In genomic region chr12:26987634-26988424, GRCh38 we compare ENCODE assay signal across 10 cellular contexts. TPM values are rescaled to one million over a fixed set of nuclear protein-coding genes. Genes with fewer than 3 reads are reported as not detected.
DNase-seq lines count a peak whose midpoint lies in the region; ATAC-seq and TF ChIP-seq lines count a peak whose summit lies in the region.
"Had no signal": no experiment of that assay in that cellular context is flagged by ENCODE, and none has a peak within 500 bp of the region (broad histone marks: within the 10 kb centered on the region; RNA-seq: fewer than 3 reads in every experiment).

No MANE protein-coding gene starts in this region.

- ATAC-seq in DND-41 (ENCODE audit: insufficient read depth, low read depth) (no peak), HG02973 (IDR thresholded peaks at IDR 0.05; ENCODE audit: unreplicated experiment) (no peak)

- no peak overlapping the region for H3K14ac ChIP-seq in mesenchymal stem cell (ENCODE audit: low read length in 2 of 2)

- TF ChIP-seq POLR2A in adrenal gland (IDR thresholded peaks at IDR 0.05), result no peak

- WGBS in adrenal gland, 4 donors, result 68 to 72% (median 70%) methylated on average over 10 of the region's 10 CpGs
- WGBS in mesenchymal stem cell, result 96% methylated on average over 10 of the region's 10 CpGs

- H2AFZ ChIP-seq in DND-41 (ENCODE audit: low read depth, low read length), result no peak overlapping the region
- no peak overlapping the region for H2AFZ ChIP-seq in mesenchymal stem cell (ENCODE audit: low read depth, low read length)

- H3K9me3 ChIP-seq in DND-41 (ENCODE audit: insufficient read depth, low read length, severe bottlenecking) (no peaks in the 10 kb centered on the region), adrenal gland (replicated peaks in 1 of 3) (no peaks in the 10 kb centered on the region), mesenchymal stem cell (ENCODE audit: control insufficient read depth, low read length) (no peaks in the 10 kb centered on the region)

- H3K79me2 ChIP-seq in DND-41 (ENCODE audit: insufficient read depth, low read length), result peaks cover 23% of the 10 kb centered on the region

- no peak overlapping the region for H2AK5ac ChIP-seq in mesenchymal stem cell (ENCODE audit: low read length, severe bottlenecking)

- peaks cover 13% of the 10 kb centered on the region for H3K79me1 ChIP-seq in mesenchymal stem cell (replicated peaks; ENCODE audit: low read length, poor library complexity, severe bottlenecking)

- H3K4me1 ChIP-seq in DND-41 (ENCODE audit: insufficient read depth, low read length), result no peaks in the 10 kb centered on the region
- H3K4me1 ChIP-seq in adrenal gland (replicated peaks in 1 of 2), result peaks cover 11 to 18% of the 10 kb centered on the region in 2 donors
- no peaks in the 10 kb centered on the region for H3K4me1 ChIP-seq in mesenchymal stem cell (ENCODE audit: control insufficient read depth, insufficient read depth, low read depth, low read length)

- in situ Hi-C loops in brain microvascular endothelial cell (cut with HindIII; ENCODE audit: low pct_ligation_motif_present, low sequenced_read_pairs), result no loop called here

- TF ChIP-seq CTCF in DND-41 (IDR thresholded peaks at IDR 0.05; ENCODE audit: borderline replicate concordance, extremely low read depth, low read length, poor library complexity, severe bottlenecking) (no peak), LNCaP clone FGC (IDR thresholded peaks at IDR 0.05; ENCODE audit: control insufficient read depth, extremely low read depth, insufficient read depth) (no peak), adrenal gland (IDR thresholded peaks at IDR 0.05) (no peak), brain microvascular endothelial cell (IDR thresholded peaks at IDR 0.05; ENCODE audit: low read depth, low read length, missing control alignments) (no peak)

- H3K4me3 ChIP-seq in DND-41 (ENCODE audit: low read depth in 1 of 2, low read length in 2 of 2) (no peak overlapping the region), LNCaP clone FGC (ENCODE audit: low read depth, low read length) (no peak overlapping the region), adrenal gland (no peak overlapping the region), mesenchymal stem cell (ENCODE audit: insufficient read depth in 1 of 2, low read depth in 1 of 2, low read length in 2 of 2) (no peak overlapping the region), brain microvascular endothelial cell (ENCODE audit: low read depth, low read length) (no peak overlapping the region)

- no peak overlapping the region for H2BK120ac ChIP-seq in mesenchymal stem cell (ENCODE audit: low read depth, low read length)

- H3K4ac ChIP-seq in mesenchymal stem cell (ENCODE audit: low read depth in 1 of 2, low read length in 2 of 2), result no peak overlapping the region

- H4K8ac ChIP-seq in mesenchymal stem cell (ENCODE audit: low read length), result no peak overlapping the region

- H3K23ac ChIP-seq in mesenchymal stem cell (ENCODE audit: low read length in 2 of 2), result no peak overlapping the region

- H3K4me2 ChIP-seq in DND-41 (ENCODE audit: insufficient read depth, low read length) (no peak overlapping the region), mesenchymal stem cell (ENCODE audit: low read length, poor library complexity, severe bottlenecking) (no peak overlapping the region)

- H3K36me3 ChIP-seq in DND-41 (ENCODE audit: insufficient read depth, low read length), result peaks cover 71% of the 10 kb centered on the region
- H3K36me3 ChIP-seq in adrenal gland (replicated peaks in 1 of 2), result peaks cover 0 to 15% of the 10 kb centered on the region in 2 donors
- H3K36me3 ChIP-seq in mesenchymal stem cell (ENCODE audit: control insufficient read depth in 1 of 2, insufficient read depth in 2 of 2, low read depth in 1 of 2, low read length in 2 of 2), result peaks cover 6 to 25% of the 10 kb centered on the region in 2 experiments
- no peaks in the 10 kb centered on the region for H3K36me3 ChIP-seq in brain microvascular endothelial cell (replicated peaks)

- H3K18ac ChIP-seq in mesenchymal stem cell (ENCODE audit: low read depth in 1 of 2, low read length in 2 of 2), result no peak overlapping the region

- intact Hi-C loops in adrenal gland (cut with DNase I), result no loop called here

- H2BK12ac ChIP-seq in mesenchymal stem cell (ENCODE audit: low read length in 2 of 2), result no peak overlapping the region

- no peaks in the 10 kb centered on the region; the same call in 1 of the 2 replicates for H4K20me1 ChIP-seq in DND-41 (ENCODE audit: insufficient read depth, low read length)

- H4K91ac ChIP-seq in mesenchymal stem cell (ENCODE audit: low read length), result no peak overlapping the region

- H3K27me3 ChIP-seq in DND-41 (ENCODE audit: insufficient read depth, low read length, poor library complexity) (no peaks in the 10 kb centered on the region), adrenal gland (no peaks in the 10 kb centered on the region), mesenchymal stem cell (ENCODE audit: control insufficient read depth in 1 of 2, insufficient read depth in 1 of 2, low read length in 2 of 2) (no peaks in the 10 kb centered on the region), brain microvascular endothelial cell (replicated peaks) (no peaks in the 10 kb centered on the region)

- no peak for DNase-seq in DND-41
- DNase-seq in LNCaP clone FGC (ENCODE audit: low read depth), result peak; percentile 91
- DNase-seq in adrenal gland, result peak in 3 of 7 donors; percentile 35 to 43 (median 42)
- DNase-seq in mesenchymal stem cell, result peak; percentile 41
- no peak for DNase-seq in brain microvascular endothelial cell
- no peak for DNase-seq in NCI-H526 (lab: John Stamatoyannopoulos, UW)
- DNase-seq: activated naive CD8-positive, alpha-beta T cell treated with anti-CD3 and anti-CD28 coated beads for 36 hours; glutamatergic neuron; NCI-H1417 treated with DMSO at 0.1 percent for 48 hours had no signal

- H2BK15ac ChIP-seq in mesenchymal stem cell (ENCODE audit: low read depth, poor library complexity, severe bottlenecking), result no peak overlapping the region

- H2BK5ac ChIP-seq in mesenchymal stem cell (ENCODE audit: low read depth, low read length, poor library complexity, severe bottlenecking), result no peak overlapping the region

- H3K27ac ChIP-seq in DND-41 (ENCODE audit: low read length), result peak overlapping the region; percentile 19; the same call in 1 of the 2 replicates
- H3K27ac ChIP-seq in adrenal gland, result peak overlapping the region in 3 of 5 donors; percentile 43 to 48 (median 48)
- H3K27ac ChIP-seq in mesenchymal stem cell (ENCODE audit: low read length, poor library complexity, severe bottlenecking), result no peak overlapping the region
- no peak overlapping the region for H3K27ac ChIP-seq in brain microvascular endothelial cell

- H3K9ac ChIP-seq in DND-41 (ENCODE audit: low read depth, low read length), result no peak overlapping the region
- no peak overlapping the region for H3K9ac ChIP-seq in mesenchymal stem cell (ENCODE audit: low read length)

RNA-seq across cellular contexts. Expression of gene TM7SF3, which starts 26.4 kb away (rescaled TPM):
- 100 to 1,000 TPM in 1 of 8 donors, 10 to 100 TPM in 7; 50.9 to 197 (median 89.2) TPM for total RNA-seq in adrenal gland
- 10 to 100 TPM; 12.3 to 64.0 (median 29.4) TPM for polyA plus RNA-seq in adrenal gland
- polyA plus RNA-seq in mesenchymal stem cell (2013, experiment 1 of 2), result 51.4 TPM
- polyA plus RNA-seq in mesenchymal stem cell (2013, experiment 2 of 2), result 54.8 TPM

RNA-seq across cellular contexts. Expression of gene MED21, which starts 34.5 kb away (rescaled TPM):
- 100 to 1,000 TPM in 1 of 8 donors, 10 to 100 TPM in 7; 40.2 to 111 (median 65.0) TPM for total RNA-seq in adrenal gland
- 10 to 100 TPM; 41.2 to 84.1 (median 42.8) TPM for polyA plus RNA-seq in adrenal gland
- 29.9 TPM for polyA plus RNA-seq in mesenchymal stem cell (2013, experiment 1 of 2)
- polyA plus RNA-seq in mesenchymal stem cell (2013, experiment 2 of 2), result 31.4 TPM

RNA-seq across cellular contexts. Expression of gene FGFR1OP2, which starts 49.6 kb away (rescaled TPM):
- 100 to 1,000 TPM in 3 of 8 donors, 10 to 100 TPM in 5; 43.5 to 154 (median 77.4) TPM for total RNA-seq in adrenal gland
- polyA plus RNA-seq in adrenal gland, result 10 to 100 TPM; 55.9 to 73.7 (median 66.7) TPM
- 46.4 TPM for polyA plus RNA-seq in mesenchymal stem cell (2013, experiment 1 of 2)
- 43.1 TPM for polyA plus RNA-seq in mesenchymal stem cell (2013, experiment 2 of 2)

RNA-seq across cellular contexts. Expression of gene INTS13, which starts 50.0 kb away (rescaled TPM):
- total RNA-seq in adrenal gland, result 10 to 100 TPM; 22.7 to 54.4 (median 31.6) TPM
- 10 to 100 TPM; 49.2 to 67.9 (median 52.7) TPM for polyA plus RNA-seq in adrenal gland
- polyA plus RNA-seq in mesenchymal stem cell (2013, experiment 1 of 2), result 14.2 TPM
- 16.1 TPM for polyA plus RNA-seq in mesenchymal stem cell (2013, experiment 2 of 2)

Comparison
In these comparisons a context has a peak if more than half of its experiments do, and no peak if none do; other contexts are left out.
1. DNase-seq: peak in LNCaP clone FGC (single experiment) and mesenchymal stem cell (single experiment); none in DND-41 (single experiment), brain microvascular endothelial cell (single experiment) and NCI-H526 (0 of 2).
2. H3K27ac ChIP-seq: peak in DND-41 (single experiment) and adrenal gland (3 of 5); none in mesenchymal stem cell (single experiment) and brain microvascular endothelial cell (single experiment).